1 cellular context compared by ENCODE assay signal in the genomic region with DNA sequence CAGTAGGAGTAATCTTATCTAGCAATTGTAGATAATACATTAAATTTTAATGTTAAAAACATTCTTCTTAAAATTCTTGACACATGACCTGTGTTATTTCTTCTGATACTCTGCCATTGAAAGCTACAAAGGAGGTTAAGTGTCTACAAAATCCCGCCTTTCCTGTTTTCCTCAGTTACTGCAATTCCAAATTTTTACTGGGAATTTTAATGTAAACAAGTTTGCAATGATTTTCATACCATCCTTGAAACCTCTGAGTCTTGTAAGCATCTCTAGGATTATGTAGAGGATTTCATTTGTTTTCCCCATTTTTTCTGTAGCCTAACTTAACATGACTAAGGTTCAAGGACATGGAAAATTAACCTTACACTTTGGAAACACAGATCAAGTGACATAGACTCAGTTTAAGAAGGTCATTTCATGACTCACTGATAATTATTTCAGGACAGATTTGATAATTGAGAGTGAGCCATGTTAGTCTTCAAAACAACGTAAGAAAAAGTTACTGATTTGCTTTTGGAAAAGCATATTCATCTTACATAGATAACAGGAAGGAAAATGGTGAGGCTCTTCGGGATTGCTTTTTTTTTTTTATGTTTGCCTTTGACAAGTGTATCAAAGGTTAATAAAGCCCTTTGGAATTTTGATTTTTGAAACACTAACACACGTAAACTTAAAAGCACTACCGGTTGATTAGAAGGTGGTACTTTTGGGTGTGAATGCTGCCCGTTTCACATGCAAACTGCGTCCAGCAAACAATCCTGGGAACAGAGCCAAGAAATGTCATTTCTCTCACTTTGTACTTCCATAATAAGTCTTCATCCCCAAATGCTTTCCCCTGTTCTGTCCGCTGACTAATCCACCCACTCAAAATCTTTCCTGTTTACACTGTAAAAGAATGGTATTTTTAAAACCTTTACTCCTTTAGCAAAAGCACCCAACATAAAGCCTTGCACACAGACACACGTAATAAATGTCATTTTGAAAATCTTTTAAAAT.
TF ChIP-seq lines count a peak whose summit lies in the region.

No MANE protein-coding gene starts in this region.

TF ChIP-seq in HepG2, 621 proteins besides CTCF, POLR2A, EP300 and RAD21 (continued from another document and continues in another):
- TF ChIP-seq, protein P1, sequence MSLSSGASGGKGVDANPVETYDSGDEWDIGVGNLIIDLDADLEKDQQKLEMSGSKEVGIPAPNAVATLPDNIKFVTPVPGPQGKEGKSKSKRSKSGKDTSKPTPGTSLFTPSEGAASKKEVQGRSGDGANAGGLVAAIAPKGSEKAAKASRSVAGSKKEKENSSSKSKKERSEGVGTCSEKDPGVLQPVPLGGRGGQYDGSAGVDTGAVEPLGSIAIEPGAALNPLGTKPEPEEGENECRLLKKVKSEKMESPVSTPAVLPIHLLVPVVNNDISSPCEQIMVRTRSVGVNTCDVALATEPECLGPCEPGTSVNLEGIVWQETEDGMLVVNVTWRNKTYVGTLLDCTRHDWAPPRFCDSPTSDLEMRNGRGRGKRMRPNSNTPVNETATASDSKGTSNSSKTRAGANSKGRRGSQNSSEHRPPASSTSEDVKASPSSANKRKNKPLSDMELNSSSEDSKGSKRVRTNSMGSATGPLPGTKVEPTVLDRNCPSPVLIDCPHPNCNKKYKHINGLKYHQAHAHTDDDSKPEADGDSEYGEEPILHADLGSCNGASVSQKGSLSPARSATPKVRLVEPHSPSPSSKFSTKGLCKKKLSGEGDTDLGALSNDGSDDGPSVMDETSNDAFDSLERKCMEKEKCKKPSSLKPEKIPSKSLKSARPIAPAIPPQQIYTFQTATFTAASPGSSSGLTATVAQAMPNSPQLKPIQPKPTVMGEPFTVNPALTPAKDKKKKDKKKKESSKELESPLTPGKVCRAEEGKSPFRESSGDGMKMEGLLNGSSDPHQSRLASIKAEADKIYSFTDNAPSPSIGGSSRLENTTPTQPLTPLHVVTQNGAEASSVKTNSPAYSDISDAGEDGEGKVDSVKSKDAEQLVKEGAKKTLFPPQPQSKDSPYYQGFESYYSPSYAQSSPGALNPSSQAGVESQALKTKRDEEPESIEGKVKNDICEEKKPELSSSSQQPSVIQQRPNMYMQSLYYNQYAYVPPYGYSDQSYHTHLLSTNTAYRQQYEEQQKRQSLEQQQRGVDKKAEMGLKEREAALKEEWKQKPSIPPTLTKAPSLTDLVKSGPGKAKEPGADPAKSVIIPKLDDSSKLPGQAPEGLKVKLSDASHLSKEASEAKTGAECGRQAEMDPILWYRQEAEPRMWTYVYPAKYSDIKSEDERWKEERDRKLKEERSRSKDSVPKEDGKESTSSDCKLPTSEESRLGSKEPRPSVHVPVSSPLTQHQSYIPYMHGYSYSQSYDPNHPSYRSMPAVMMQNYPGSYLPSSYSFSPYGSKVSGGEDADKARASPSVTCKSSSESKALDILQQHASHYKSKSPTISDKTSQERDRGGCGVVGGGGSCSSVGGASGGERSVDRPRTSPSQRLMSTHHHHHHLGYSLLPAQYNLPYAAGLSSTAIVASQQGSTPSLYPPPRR (CRISPR knock-in tag; IDR thresholded peaks at IDR 0.05; ENCODE audit: borderline replicate concordance), result no peak
- TF ChIP-seq, protein P2, sequence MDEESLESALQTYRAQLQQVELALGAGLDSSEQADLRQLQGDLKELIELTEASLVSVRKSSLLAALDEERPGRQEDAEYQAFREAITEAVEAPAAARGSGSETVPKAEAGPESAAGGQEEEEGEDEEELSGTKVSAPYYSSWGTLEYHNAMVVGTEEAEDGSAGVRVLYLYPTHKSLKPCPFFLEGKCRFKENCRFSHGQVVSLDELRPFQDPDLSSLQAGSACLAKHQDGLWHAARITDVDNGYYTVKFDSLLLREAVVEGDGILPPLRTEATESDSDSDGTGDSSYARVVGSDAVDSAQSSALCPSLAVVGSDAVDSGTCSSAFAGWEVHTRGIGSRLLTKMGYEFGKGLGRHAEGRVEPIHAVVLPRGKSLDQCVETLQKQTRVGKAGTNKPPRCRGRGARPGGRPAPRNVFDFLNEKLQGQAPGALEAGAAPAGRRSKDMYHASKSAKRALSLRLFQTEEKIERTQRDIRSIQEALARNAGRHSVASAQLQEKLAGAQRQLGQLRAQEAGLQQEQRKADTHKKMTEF (CRISPR knock-in tag; IDR thresholded peaks at IDR 0.05), result peak; percentile 38; the same call in 1 of the 2 replicates
- peak; percentile 54; the same call in 1 of the 2 replicates for TF ChIP-seq RFXANK (CRISPR knock-in tag; IDR thresholded peaks at IDR 0.05)
- no peak for TF ChIP-seq KDM5A (IDR thresholded peaks at IDR 0.05; ENCODE audit: borderline replicate concordance, low read length)
- TF ChIP-seq PAF1 (CRISPR knock-in tag; IDR thresholded peaks at IDR 0.05), result no peak
- TF ChIP-seq JARID2 (CRISPR knock-in tag; IDR thresholded peaks at IDR 0.05; ENCODE audit: insufficient replicate concordance), result no peak
- peak; percentile 45; the same call in 1 of the 2 replicates for TF ChIP-seq ZBTB20 (CRISPR knock-in tag; IDR thresholded peaks at IDR 0.05; ENCODE audit: borderline replicate concordance, low read depth)
- TF ChIP-seq, protein P3, sequence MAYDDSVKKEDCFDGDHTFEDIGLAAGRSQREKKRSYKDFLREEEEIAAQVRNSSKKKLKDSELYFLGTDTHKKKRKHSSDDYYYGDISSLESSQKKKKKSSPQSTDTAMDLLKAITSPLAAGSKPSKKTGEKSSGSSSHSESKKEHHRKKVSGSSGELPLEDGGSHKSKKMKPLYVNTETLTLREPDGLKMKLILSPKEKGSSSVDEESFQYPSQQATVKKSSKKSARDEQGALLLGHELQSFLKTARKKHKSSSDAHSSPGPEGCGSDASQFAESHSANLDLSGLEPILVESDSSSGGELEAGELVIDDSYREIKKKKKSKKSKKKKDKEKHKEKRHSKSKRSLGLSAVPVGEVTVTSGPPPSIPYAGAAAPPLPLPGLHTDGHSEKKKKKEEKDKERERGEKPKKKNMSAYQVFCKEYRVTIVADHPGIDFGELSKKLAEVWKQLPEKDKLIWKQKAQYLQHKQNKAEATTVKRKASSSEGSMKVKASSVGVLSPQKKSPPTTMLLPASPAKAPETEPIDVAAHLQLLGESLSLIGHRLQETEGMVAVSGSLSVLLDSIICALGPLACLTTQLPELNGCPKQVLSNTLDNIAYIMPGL (CRISPR knock-in tag; IDR thresholded peaks at IDR 0.05; ENCODE audit: borderline replicate concordance in 1 of 2, low read depth in 1 of 2), result peak in 1 of 2 experiments; percentile 34; a peak in 1 of 4 replicates
- no peak for TF ChIP-seq YEATS2 (CRISPR knock-in tag; IDR thresholded peaks at IDR 0.05; ENCODE audit: borderline replicate concordance)
- TF ChIP-seq ZNF160 (CRISPR knock-in tag; IDR thresholded peaks at IDR 0.05), result no peak
- peak; percentile 16; the same call in 1 of the 2 replicates for TF ChIP-seq ISL2 (CRISPR knock-in tag; IDR thresholded peaks at IDR 0.05)
- TF ChIP-seq, protein P4, sequence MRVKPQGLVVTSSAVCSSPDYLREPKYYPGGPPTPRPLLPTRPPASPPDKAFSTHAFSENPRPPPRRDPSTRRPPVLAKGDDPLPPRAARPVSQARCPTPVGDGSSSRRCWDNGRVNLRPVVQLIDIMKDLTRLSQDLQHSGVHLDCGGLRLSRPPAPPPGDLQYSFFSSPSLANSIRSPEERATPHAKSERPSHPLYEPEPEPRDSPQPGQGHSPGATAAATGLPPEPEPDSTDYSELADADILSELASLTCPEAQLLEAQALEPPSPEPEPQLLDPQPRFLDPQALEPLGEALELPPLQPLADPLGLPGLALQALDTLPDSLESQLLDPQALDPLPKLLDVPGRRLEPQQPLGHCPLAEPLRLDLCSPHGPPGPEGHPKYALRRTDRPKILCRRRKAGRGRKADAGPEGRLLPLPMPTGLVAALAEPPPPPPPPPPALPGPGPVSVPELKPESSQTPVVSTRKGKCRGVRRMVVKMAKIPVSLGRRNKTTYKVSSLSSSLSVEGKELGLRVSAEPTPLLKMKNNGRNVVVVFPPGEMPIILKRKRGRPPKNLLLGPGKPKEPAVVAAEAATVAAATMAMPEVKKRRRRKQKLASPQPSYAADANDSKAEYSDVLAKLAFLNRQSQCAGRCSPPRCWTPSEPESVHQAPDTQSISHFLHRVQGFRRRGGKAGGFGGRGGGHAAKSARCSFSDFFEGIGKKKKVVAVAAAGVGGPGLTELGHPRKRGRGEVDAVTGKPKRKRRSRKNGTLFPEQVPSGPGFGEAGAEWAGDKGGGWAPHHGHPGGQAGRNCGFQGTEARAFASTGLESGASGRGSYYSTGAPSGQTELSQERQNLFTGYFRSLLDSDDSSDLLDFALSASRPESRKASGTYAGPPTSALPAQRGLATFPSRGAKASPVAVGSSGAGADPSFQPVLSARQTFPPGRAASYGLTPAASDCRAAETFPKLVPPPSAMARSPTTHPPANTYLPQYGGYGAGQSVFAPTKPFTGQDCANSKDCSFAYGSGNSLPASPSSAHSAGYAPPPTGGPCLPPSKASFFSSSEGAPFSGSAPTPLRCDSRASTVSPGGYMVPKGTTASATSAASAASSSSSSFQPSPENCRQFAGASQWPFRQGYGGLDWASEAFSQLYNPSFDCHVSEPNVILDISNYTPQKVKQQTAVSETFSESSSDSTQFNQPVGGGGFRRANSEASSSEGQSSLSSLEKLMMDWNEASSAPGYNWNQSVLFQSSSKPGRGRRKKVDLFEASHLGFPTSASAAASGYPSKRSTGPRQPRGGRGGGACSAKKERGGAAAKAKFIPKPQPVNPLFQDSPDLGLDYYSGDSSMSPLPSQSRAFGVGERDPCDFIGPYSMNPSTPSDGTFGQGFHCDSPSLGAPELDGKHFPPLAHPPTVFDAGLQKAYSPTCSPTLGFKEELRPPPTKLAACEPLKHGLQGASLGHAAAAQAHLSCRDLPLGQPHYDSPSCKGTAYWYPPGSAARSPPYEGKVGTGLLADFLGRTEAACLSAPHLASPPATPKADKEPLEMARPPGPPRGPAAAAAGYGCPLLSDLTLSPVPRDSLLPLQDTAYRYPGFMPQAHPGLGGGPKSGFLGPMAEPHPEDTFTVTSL (CRISPR knock-in tag; IDR thresholded peaks at IDR 0.05; ENCODE audit: borderline replicate concordance), result peak; percentile 66; the same call in 1 of the 2 replicates
- no peak for TF ChIP-seq ZNF776 (CRISPR knock-in tag; IDR thresholded peaks at IDR 0.05)
- TF ChIP-seq, protein P5, sequence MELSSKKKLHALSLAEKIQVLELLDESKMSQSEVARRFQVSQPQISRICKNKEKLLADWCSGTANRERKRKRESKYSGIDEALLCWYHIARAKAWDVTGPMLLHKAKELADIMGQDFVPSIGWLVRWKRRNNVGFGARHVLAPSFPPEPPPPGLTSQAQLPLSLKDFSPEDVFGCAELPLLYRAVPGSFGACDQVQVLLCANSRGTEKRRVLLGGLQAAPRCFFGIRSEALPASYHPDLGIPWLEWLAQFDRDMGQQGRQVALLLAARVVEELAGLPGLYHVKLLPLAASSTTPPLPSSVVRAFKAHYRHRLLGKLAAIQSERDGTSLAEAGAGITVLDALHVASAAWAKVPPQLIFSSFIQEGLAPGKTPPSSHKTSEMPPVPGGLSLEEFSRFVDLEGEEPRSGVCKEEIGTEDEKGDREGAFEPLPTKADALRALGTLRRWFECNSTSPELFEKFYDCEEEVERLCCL (CRISPR knock-in tag; IDR thresholded peaks at IDR 0.05; ENCODE audit: borderline replicate concordance), result no peak
- TF ChIP-seq, protein P6, sequence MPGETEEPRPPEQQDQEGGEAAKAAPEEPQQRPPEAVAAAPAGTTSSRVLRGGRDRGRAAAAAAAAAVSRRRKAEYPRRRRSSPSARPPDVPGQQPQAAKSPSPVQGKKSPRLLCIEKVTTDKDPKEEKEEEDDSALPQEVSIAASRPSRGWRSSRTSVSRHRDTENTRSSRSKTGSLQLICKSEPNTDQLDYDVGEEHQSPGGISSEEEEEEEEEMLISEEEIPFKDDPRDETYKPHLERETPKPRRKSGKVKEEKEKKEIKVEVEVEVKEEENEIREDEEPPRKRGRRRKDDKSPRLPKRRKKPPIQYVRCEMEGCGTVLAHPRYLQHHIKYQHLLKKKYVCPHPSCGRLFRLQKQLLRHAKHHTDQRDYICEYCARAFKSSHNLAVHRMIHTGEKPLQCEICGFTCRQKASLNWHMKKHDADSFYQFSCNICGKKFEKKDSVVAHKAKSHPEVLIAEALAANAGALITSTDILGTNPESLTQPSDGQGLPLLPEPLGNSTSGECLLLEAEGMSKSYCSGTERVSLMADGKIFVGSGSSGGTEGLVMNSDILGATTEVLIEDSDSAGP (CRISPR knock-in tag; IDR thresholded peaks at IDR 0.05; ENCODE audit: borderline replicate concordance), result no peak
- TF ChIP-seq TBX3 (IDR thresholded peaks at IDR 0.05; ENCODE audit: borderline replicate concordance), result 0 out of 2 replicates have a peak, but pooled peaks have one; percentile 53
- no peak for TF ChIP-seq AGO1 (IDR thresholded peaks at IDR 0.05; ENCODE audit: low read depth, low read length, poor library complexity, severe bottlenecking)
- 0 out of 2 replicates have a peak, but pooled peaks have one; percentile 39 for TF ChIP-seq MEF2D (CRISPR knock-in tag; IDR thresholded peaks at IDR 0.05)
- TF ChIP-seq MAZ (IDR thresholded peaks at IDR 0.05; ENCODE audit: borderline replicate concordance, low read depth, low read length), result no peak
- TF ChIP-seq MAZ (CRISPR knock-in tag; IDR thresholded peaks at IDR 0.05; ENCODE audit: low read depth), result no peak
- no peak for TF ChIP-seq CREB1 (IDR thresholded peaks at IDR 0.05)
- TF ChIP-seq CREB1 (CRISPR knock-in tag; IDR thresholded peaks at IDR 0.05), result 0 out of 2 replicates have a peak, but pooled peaks have one; percentile 7
- no peak for TF ChIP-seq ZNF841 (CRISPR knock-in tag; IDR thresholded peaks at IDR 0.05; ENCODE audit: borderline replicate concordance)
- TF ChIP-seq, protein P7, sequence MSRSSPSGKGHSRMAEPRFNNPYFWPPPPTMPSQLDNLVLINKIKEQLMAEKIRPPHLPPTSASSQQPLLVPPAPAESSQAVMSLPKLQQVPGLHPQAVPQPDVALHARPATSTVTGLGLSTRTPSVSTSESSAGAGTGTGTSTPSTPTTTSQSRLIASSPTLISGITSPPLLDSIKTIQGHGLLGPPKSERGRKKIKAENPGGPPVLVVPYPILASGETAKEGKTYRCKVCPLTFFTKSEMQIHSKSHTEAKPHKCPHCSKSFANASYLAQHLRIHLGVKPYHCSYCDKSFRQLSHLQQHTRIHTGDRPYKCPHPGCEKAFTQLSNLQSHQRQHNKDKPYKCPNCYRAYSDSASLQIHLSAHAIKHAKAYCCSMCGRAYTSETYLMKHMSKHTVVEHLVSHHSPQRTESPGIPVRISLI (CRISPR knock-in tag; IDR thresholded peaks at IDR 0.05; ENCODE audit: borderline replicate concordance), result peak; percentile 49; the same call in 1 of the 2 replicates
- 0 out of 2 replicates have a peak, but pooled peaks have one; percentile 12 for TF ChIP-seq ZNF331 (CRISPR knock-in tag; IDR thresholded peaks at IDR 0.05)
- TF ChIP-seq FOXK1 (CRISPR knock-in tag; IDR thresholded peaks at IDR 0.05; ENCODE audit: borderline replicate concordance, low read depth), result no peak; the same call in 1 of the 2 replicates
- TF ChIP-seq, protein P8, sequence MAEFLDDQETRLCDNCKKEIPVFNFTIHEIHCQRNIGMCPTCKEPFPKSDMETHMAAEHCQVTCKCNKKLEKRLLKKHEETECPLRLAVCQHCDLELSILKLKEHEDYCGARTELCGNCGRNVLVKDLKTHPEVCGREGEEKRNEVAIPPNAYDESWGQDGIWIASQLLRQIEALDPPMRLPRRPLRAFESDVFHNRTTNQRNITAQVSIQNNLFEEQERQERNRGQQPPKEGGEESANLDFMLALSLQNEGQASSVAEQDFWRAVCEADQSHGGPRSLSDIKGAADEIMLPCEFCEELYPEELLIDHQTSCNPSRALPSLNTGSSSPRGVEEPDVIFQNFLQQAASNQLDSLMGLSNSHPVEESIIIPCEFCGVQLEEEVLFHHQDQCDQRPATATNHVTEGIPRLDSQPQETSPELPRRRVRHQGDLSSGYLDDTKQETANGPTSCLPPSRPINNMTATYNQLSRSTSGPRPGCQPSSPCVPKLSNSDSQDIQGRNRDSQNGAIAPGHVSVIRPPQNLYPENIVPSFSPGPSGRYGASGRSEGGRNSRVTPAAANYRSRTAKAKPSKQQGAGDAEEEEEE (CRISPR knock-in tag; IDR thresholded peaks at IDR 0.05; ENCODE audit: borderline replicate concordance), result no peak
